Comparison of ENCODE assay signal across 8 cellular contexts in genomic region chr9:129270205-129270604, GRCh38.
DNase-seq lines count a peak whose midpoint lies in the region; ATAC-seq, FAIRE-seq and TF ChIP-seq lines count a peak whose summit lies in the region.

No MANE protein-coding gene starts in this region.

- CTCF ChIA-PET in activated CD8-positive, alpha-beta T cell treated with anti-CD3 and anti-CD28 coated beads for 36 hours (lab: Charles Lee), result no interaction called here

- no peaks in the 10 kb centered on the region for H3K27me3 Mint-ChIP-seq in activated CD8-positive, alpha-beta T cell treated with anti-CD3 and anti-CD28 coated beads for 36 hours

- TF ChIP-seq CTCF in activated CD8-positive, alpha-beta T cell treated with anti-CD3 and anti-CD28 coated beads for 36 hours (IDR thresholded peaks at IDR 0.05), result no peak
- TF ChIP-seq CTCF in lower leg skin (IDR thresholded peaks at IDR 0.05), result no peak

- ATAC-seq in HG02981 (IDR thresholded peaks at IDR 0.05; ENCODE audit: unreplicated experiment), result peak; percentile 75
- peak; percentile 93 for ATAC-seq in activated CD8-positive, alpha-beta T cell treated with anti-CD3 and anti-CD28 coated beads for 36 hours

- POLR2A ChIA-PET in activated CD8-positive, alpha-beta T cell treated with anti-CD3 and anti-CD28 coated beads for 36 hours (lab: Charles Lee), result no interaction called here

- peak; percentile 97 for FAIRE-seq in GM19239 (lab: Jason Lieb, UNC)

- no peaks in the 10 kb centered on the region for H3K36me3 Mint-ChIP-seq in activated CD8-positive, alpha-beta T cell treated with anti-CD3 and anti-CD28 coated beads for 36 hours (ENCODE audit: low read depth)

- no peak for TF ChIP-seq POLR2A in lower leg skin (IDR thresholded peaks at IDR 0.05)

- peak overlapping the region; percentile 53 for H3K27ac Mint-ChIP-seq in activated CD8-positive, alpha-beta T cell treated with anti-CD3 and anti-CD28 coated beads for 36 hours

- peaks cover 30% of the 10 kb centered on the region for H3K4me1 Mint-ChIP-seq in activated CD8-positive, alpha-beta T cell treated with anti-CD3 and anti-CD28 coated beads for 36 hours (ENCODE audit: low read depth)

- 92 to 94% methylated on average over 10 of the region's 10 CpGs for WGBS in lower leg skin, 2 donors

- intact Hi-C loops in activated CD8-positive, alpha-beta T cell treated with anti-CD3 and anti-CD28 coated beads for 36 hours (cut with micrococcal nuclease), result no loop called here
- intact Hi-C loops in head of caudate nucleus (cut with DNase I) (no loop called here), lower leg skin (cut with DNase I; ENCODE audit: low total_unique reads) (no loop called here)

- H3K4me3 Mint-ChIP-seq in activated CD8-positive, alpha-beta T cell treated with anti-CD3 and anti-CD28 coated beads for 36 hours, result peak overlapping the region; percentile 13

- H3K4me3 ChIP-seq in lower leg skin (ENCODE audit: low read depth, poor library complexity, severe bottlenecking), result no peak overlapping the region

- H3K9me3 Mint-ChIP-seq in activated CD8-positive, alpha-beta T cell treated with anti-CD3 and anti-CD28 coated beads for 36 hours, result no peaks in the 10 kb centered on the region

- peak; percentile 70 for DNase-seq in GM19239 (ENCODE audit: insufficient read length, low spot score)
- peak; percentile 87 for DNase-seq in activated CD8-positive, alpha-beta T cell treated with anti-CD3 and anti-CD28 coated beads for 36 hours
- peak; percentile 58 for DNase-seq in stimulated activated CD8-positive, alpha-beta memory T cell treated with anti-CD3 and anti-CD28 coated beads, Interleukin-4, amount 100 ng/mL, for 48 hours
- DNase-seq in head of caudate nucleus, result no peak
- DNase-seq in cerebellar nuclear complex (lab: John Stamatoyannopoulos, UW), result no peak
- no peak for DNase-seq in epidermal melanocyte (ENCODE audit: insufficient read length, low spot score)
- no peak for DNase-seq in lower leg skin (ENCODE audit: low spot score in 2 of 2)

Comparison
In these comparisons a context has a peak if more than half of its experiments do, and no peak if none do; other contexts are left out.
1. DNase-seq: peak in GM19239 (single experiment), activated CD8-positive, alpha-beta T cell treated with anti-CD3 and anti-CD28 coated beads for 36 hours (single experiment) and stimulated activated CD8-positive, alpha-beta memory T cell treated with anti-CD3 and anti-CD28 coated beads, Interleukin-4, amount 100 ng/mL, for 48 hours (single experiment); none in head of caudate nucleus (0 of 42), cerebellar nuclear complex (0 of 2), epidermal melanocyte (single experiment) and lower leg skin (0 of 2).